ENCODE assay signal across 15 cellular contexts in the genomic region with DNA sequence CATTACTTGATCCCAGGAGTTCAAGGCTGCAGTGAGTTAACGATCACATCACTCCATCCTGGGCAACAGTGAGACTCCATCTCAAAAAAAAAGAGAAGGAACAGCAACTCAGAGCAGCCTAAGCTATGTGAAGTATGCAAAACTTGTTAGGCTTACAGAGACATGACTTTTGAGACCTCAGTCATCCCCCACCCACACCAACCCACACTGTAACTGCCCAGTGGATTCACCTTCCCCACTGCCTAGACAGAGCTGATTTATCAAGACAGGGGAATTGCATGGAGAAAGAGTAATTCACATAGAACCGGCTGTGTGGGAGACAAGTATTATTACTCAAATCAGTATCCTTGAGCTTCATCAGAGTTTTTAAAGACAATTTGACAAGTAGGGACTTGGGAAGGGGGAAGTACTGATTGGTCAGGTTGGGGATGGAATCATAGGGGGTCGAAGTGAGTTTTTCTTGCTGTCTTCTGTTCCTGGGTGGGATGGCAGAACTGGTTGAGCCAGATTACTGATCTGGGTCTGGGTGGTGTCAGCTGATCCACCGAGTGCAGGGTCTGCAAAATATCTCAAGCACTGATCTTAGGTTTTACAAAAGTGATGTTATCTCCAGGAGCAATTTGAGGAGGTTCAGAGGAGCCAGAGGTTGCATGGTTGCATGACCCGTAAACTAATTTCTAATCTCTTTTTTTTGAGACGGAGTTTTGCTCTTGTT. TPM values are rescaled to one million over a fixed set of nuclear protein-coding genes. Genes with fewer than 3 reads are reported as not detected.
DNase-seq lines count a peak whose midpoint lies in the region; ATAC-seq and TF ChIP-seq lines count a peak whose summit lies in the region.
"Had no signal": no experiment of that assay in that cellular context is flagged by ENCODE, and none has a peak within 500 bp of the region (broad histone marks: within the 10 kb centered on the region; RNA-seq: fewer than 3 reads in every experiment).

No MANE protein-coding gene starts in this region.

- H4K20me1 ChIP-seq in GM23338 (replicated peaks; ENCODE audit: insufficient read depth) = no peaks in the 10 kb centered on the region
- H4K20me1 ChIP-seq in neural progenitor cell (ENCODE audit: low read depth) = no peaks in the 10 kb centered on the region

- DNase-seq in GM03348 (ENCODE audit: low spot score) (peak; percentile 16), GM23338 (ENCODE audit: low spot score) (peak; percentile 16), T-helper 17 cell (no peak), neural progenitor cell (ENCODE audit: low spot score) (no peak), left ventricle myocardium superior (no peak), MV-4-11 (lab: John Stamatoyannopoulos, UW) (no peak), body of pancreas (no peak)
- no peak for DNase-seq in stimulated activated CD4-positive, alpha-beta T cell treated with anti-CD3 and anti-CD28 coated beads, Interleukin-2, amount 100 ng/mL, for 48 hours
- DNase-seq: H9, head of caudate nucleus, left lung, NCI-H1436, NCI-H510A treated with DMSO at 0.1 percent for 48 hours had no signal

- H2AFZ ChIP-seq in GM23338 = no peak overlapping the region
- H2AFZ ChIP-seq in neural progenitor cell (replicated peaks) = no peak overlapping the region

- H3K36me3 Mint-ChIP-seq in GM23338 (ENCODE audit: low read depth) (no peaks in the 10 kb centered on the region), T-helper 17 cell (ENCODE audit: low read depth) (no peaks in the 10 kb centered on the region), neural progenitor cell (no peaks in the 10 kb centered on the region)

- H3F3A ChIP-seq in GM23338 (replicated peaks; ENCODE audit: low read depth) = no peaks in the 10 kb centered on the region
- no peaks in the 10 kb centered on the region for H3F3A ChIP-seq in neural progenitor cell (ENCODE audit: low read depth)

- H3K9me3 ChIP-seq in T-helper 17 cell (ENCODE audit: control insufficient read depth, low read length, poor library complexity, severe bottlenecking) (no peaks in the 10 kb centered on the region), neural progenitor cell (ENCODE audit: low read depth) (no peaks in the 10 kb centered on the region), body of pancreas (no peaks in the 10 kb centered on the region)
- H3K9me3 ChIP-seq: left lung, suprapubic skin had no signal

- no peaks in the 10 kb centered on the region for H3K9me2 ChIP-seq in GM23338 (ENCODE audit: insufficient read depth)

- H3K4me1 ChIP-seq in GM23338 (ENCODE audit: insufficient read depth) (no peaks in the 10 kb centered on the region), neural progenitor cell (no peaks in the 10 kb centered on the region), body of pancreas (peaks cover 25% of the 10 kb centered on the region)

- H3K9ac ChIP-seq in neural progenitor cell = no peak overlapping the region

- H3K4me3 ChIP-seq in GM23338 (no peak overlapping the region), neural progenitor cell (no peak overlapping the region), body of pancreas (no peak overlapping the region)
- H3K4me3 ChIP-seq: cardiac muscle cell, left lung, suprapubic skin had no signal

- H3K27ac Mint-ChIP-seq in GM23338 (peak overlapping the region; percentile 81; the same call in 1 of the 2 replicates), T-helper 17 cell (no peak overlapping the region), neural progenitor cell (peak overlapping the region; percentile 22)

- peaks cover 6% of the 10 kb centered on the region; the same call in 2 of the 3 replicates for H3K4me1 Mint-ChIP-seq in GM23338
- H3K4me1 Mint-ChIP-seq in T-helper 17 cell = peaks cover 24% of the 10 kb centered on the region
- H3K4me1 Mint-ChIP-seq in neural progenitor cell = peaks cover 5% of the 10 kb centered on the region

- intact Hi-C loops in left ventricle myocardium superior (cut with micrococcal nuclease) (no loop called here), body of pancreas (cut with DNase I) (no loop called here)

- 74 to 84% methylated on average over 6 of the region's 6 CpGs for WGBS in body of pancreas, 2 donors

- H3K9me3 Mint-ChIP-seq in GM23338 (no peaks in the 10 kb centered on the region), neural progenitor cell (no peaks in the 10 kb centered on the region)
- H3K9me3 Mint-ChIP-seq: H9 had no signal

- no peak overlapping the region for H3K4me2 ChIP-seq in GM23338
- no peak overlapping the region for H3K4me2 ChIP-seq in neural progenitor cell

- TF ChIP-seq CTCF in GM23338 (conservative IDR thresholded peaks at IDR 0.05; ENCODE audit: low read depth in 2 of 2) (no peak), neural progenitor cell (IDR thresholded peaks at IDR 0.05) (no peak), body of pancreas (IDR thresholded peaks at IDR 0.05) (no peak)

- H3K27me3 ChIP-seq in GM23338 (ENCODE audit: insufficient read depth) (no peaks in the 10 kb centered on the region), neural progenitor cell (no peaks in the 10 kb centered on the region), body of pancreas (no peaks in the 10 kb centered on the region)
- H3K27me3 ChIP-seq: cardiac muscle cell, left lung, suprapubic skin had no signal

- H3K27me3 Mint-ChIP-seq in GM23338 (ENCODE audit: insufficient read depth, low read depth, poor library complexity) = peaks cover 1% of the 10 kb centered on the region
- no peaks in the 10 kb centered on the region for H3K27me3 Mint-ChIP-seq in T-helper 17 cell
- H3K27me3 Mint-ChIP-seq in neural progenitor cell (ENCODE audit: insufficient read depth, low read depth) = no peaks in the 10 kb centered on the region

- no peak for TF ChIP-seq POLR2A in body of pancreas (IDR thresholded peaks at IDR 0.05)

- ATAC-seq in GM23338 (peak; percentile 36; the same call in 1 of the 3 replicates), T-helper 17 cell (no peak), left ventricle myocardium superior (no peak), body of pancreas (no peak)
- ATAC-seq: left lung had no signal

- H3K4me3 Mint-ChIP-seq in GM23338 (no peak overlapping the region), T-helper 17 cell (peak overlapping the region; percentile 26), neural progenitor cell (no peak overlapping the region)
- H3K4me3 Mint-ChIP-seq: H9 had no signal

- no peaks in the 10 kb centered on the region for H3K79me2 ChIP-seq in GM23338 (replicated peaks; ENCODE audit: insufficient read depth)
- H3K79me2 ChIP-seq in neural progenitor cell (ENCODE audit: low read depth) = peaks cover 4% of the 10 kb centered on the region

- no peaks in the 10 kb centered on the region for H3K36me3 ChIP-seq in GM23338 (ENCODE audit: insufficient read depth)
- H3K36me3 ChIP-seq in neural progenitor cell = no peaks in the 10 kb centered on the region
- H3K36me3 ChIP-seq in body of pancreas (replicated peaks in 1 of 2; ENCODE audit: insufficient read depth in 1 of 2, low read depth in 2 of 2) = no peaks in the 10 kb centered on the region
- H3K36me3 ChIP-seq: cardiac muscle cell, left lung, suprapubic skin had no signal

- H3K27ac ChIP-seq in GM23338 (ENCODE audit: low read depth) = no peak overlapping the region
- H3K27ac ChIP-seq in neural progenitor cell = no peak overlapping the region
- no peak overlapping the region for H3K27ac ChIP-seq in body of pancreas
- H3K27ac ChIP-seq: cardiac muscle cell, left lung, suprapubic skin had no signal

TF ChIP-seq in GM23338, 12 proteins besides CTCF, POLR2A, EP300 and RAD21:
- TF ChIP-seq EZH2 (IDR thresholded peaks at IDR 0.05; ENCODE audit: low read depth, unreplicated experiment) (no peak), CREB1 (CRISPR knock-in tag; IDR thresholded peaks at IDR 0.05; ENCODE audit: low read depth) (no peak)
- TF ChIP-seq, protein P1, sequence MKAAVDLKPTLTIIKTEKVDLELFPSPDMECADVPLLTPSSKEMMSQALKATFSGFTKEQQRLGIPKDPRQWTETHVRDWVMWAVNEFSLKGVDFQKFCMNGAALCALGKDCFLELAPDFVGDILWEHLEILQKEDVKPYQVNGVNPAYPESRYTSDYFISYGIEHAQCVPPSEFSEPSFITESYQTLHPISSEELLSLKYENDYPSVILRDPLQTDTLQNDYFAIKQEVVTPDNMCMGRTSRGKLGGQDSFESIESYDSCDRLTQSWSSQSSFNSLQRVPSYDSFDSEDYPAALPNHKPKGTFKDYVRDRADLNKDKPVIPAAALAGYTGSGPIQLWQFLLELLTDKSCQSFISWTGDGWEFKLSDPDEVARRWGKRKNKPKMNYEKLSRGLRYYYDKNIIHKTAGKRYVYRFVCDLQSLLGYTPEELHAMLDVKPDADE (IDR thresholded peaks at IDR 0.05) = no peak

RNA-seq across cellular contexts. Expression of gene WDR89, which starts 6.2 kb away (rescaled TPM):
- 31.8 and 37.3 TPM in 2 replicates for total RNA-seq in GM23338 (2014; rRNA removed; shearing (Covaris generic))
- polyA plus RNA-seq in GM23338 (2016; fragmentation: Nextera tagmentation; extraction: Ambion mirVana) = 17.4 and 21.5 TPM in 2 replicates
- total RNA-seq in T-helper 17 cell = 10 to 100 TPM; 12.1 to 13.5 TPM
- 23.3 and 39.0 TPM in 2 replicates for total RNA-seq in neural progenitor cell (ENCODE audit: low replicate concordance)
- total RNA-seq in left ventricle myocardium superior = 6.5 TPM
- total RNA-seq in body of pancreas = 1 to 10 TPM; 2.6 to 7.3 TPM

Comparison
In these comparisons a context has a peak if more than half of its experiments do, and no peak if none do; other contexts are left out.
1. DNase-seq: peak in GM03348 (single experiment) and GM23338 (single experiment); none in T-helper 17 cell (0 of 3), neural progenitor cell (single experiment), left ventricle myocardium superior (single experiment), stimulated activated CD4-positive, alpha-beta T cell treated with anti-CD3 and anti-CD28 coated beads, Interleukin-2, amount 100 ng/mL, for 48 hours (0 of 2), MV-4-11 (single experiment) and body of pancreas (0 of 4).